ENCODE assay signal across 8 cellular contexts in genomic region chr19:55115446-55116065, GRCh38. TPM values are rescaled to one million over a fixed set of nuclear protein-coding genes. Genes with fewer than 3 reads are reported as not detected.
A peak's percentile ranks its signal among the peaks of the same experiment; 100 is the strongest.
DNase-seq lines count a peak whose midpoint lies in the region; ATAC-seq and TF ChIP-seq lines count a peak whose summit lies in the region.

No MANE protein-coding gene starts in this region.

- H3K4me3 ChIP-seq in GM23338 (peak overlapping the region; percentile 91), fibroblast of pulmonary artery (replicated peaks; ENCODE audit: low read depth, low read length) (peak overlapping the region; percentile 93), skeletal muscle satellite cell (ENCODE audit: low read length) (peak overlapping the region; percentile 83)

- no peaks in the 10 kb centered on the region for H3K9me2 ChIP-seq in GM23338 (ENCODE audit: insufficient read depth)

- H3K4me3 Mint-ChIP-seq in GM23338: peak overlapping the region; percentile 89
- H3K4me3 Mint-ChIP-seq in T-helper 2 cell treated with Interferon-gamma antibody and Interleukin-4, amounts not matched to agents 5 μg/mL and 100 μg/mL, for 36 hours: peak overlapping the region; percentile 97

- H3K27ac ChIP-seq in GM23338 (ENCODE audit: low read depth): no peak overlapping the region

- TF ChIP-seq CTCF in GM23338 (conservative IDR thresholded peaks at IDR 0.05; ENCODE audit: low read depth in 2 of 2) (no peak), fibroblast of pulmonary artery (IDR thresholded peaks at IDR 0.05; ENCODE audit: low read length, missing control alignments) (no peak)

- DNase-seq in GM23338 (ENCODE audit: low spot score) (no peak), fibroblast of pulmonary artery (ENCODE audit: low read depth) (peak; percentile 62), left lobe of liver (ENCODE audit: low spot score) (no peak), SIG-M5 (lab: John Stamatoyannopoulos, UW) (no peak)
- DNase-seq in T-helper 2 cell treated with Interferon-gamma antibody and Interleukin-4, amounts not matched to agents 5 μg/mL and 100 μg/mL, for 36 hours (ENCODE audit: low spot score): no peak

- no peak overlapping the region for H3K27ac Mint-ChIP-seq in GM23338
- peak overlapping the region; percentile 97 for H3K27ac Mint-ChIP-seq in T-helper 2 cell treated with Interferon-gamma antibody and Interleukin-4, amounts not matched to agents 5 μg/mL and 100 μg/mL, for 36 hours

- H2AFZ ChIP-seq in GM23338: no peak overlapping the region

- no peaks in the 10 kb centered on the region for H3K36me3 ChIP-seq in GM23338 (ENCODE audit: insufficient read depth)
- H3K36me3 ChIP-seq in skeletal muscle satellite cell (ENCODE audit: insufficient read depth, low read length): peaks cover 13% of the 10 kb centered on the region

- H3K27me3 Mint-ChIP-seq in GM23338 (ENCODE audit: insufficient read depth, low read depth, poor library complexity): peaks cover 9% of the 10 kb centered on the region
- peaks cover 4% of the 10 kb centered on the region for H3K27me3 Mint-ChIP-seq in T-helper 2 cell treated with Interferon-gamma antibody and Interleukin-4, amounts not matched to agents 5 μg/mL and 100 μg/mL, for 36 hours (ENCODE audit: low read depth)

- H3K4me1 ChIP-seq in GM23338 (ENCODE audit: insufficient read depth) (peaks cover 29% of the 10 kb centered on the region), skeletal muscle satellite cell (ENCODE audit: control insufficient read depth, insufficient read depth, low read length) (peaks cover 27% of the 10 kb centered on the region)

- H3K4me1 Mint-ChIP-seq in GM23338: peaks cover 28% of the 10 kb centered on the region
- peaks cover 33% of the 10 kb centered on the region for H3K4me1 Mint-ChIP-seq in T-helper 2 cell treated with Interferon-gamma antibody and Interleukin-4, amounts not matched to agents 5 μg/mL and 100 μg/mL, for 36 hours (ENCODE audit: low read depth)

- H3K4me2 ChIP-seq in GM23338 (peak overlapping the region; percentile 99), skeletal muscle satellite cell (ENCODE audit: low read length) (peak overlapping the region; percentile 92)

- peak overlapping the region; percentile 91 for H3K9ac ChIP-seq in skeletal muscle satellite cell (ENCODE audit: low read depth, low read length)

- no peaks in the 10 kb centered on the region for H3K27me3 ChIP-seq in GM23338 (ENCODE audit: insufficient read depth)
- no peaks in the 10 kb centered on the region for H3K27me3 ChIP-seq in skeletal muscle satellite cell (ENCODE audit: control insufficient read depth, insufficient read depth, low read length)

- ATAC-seq in GM23338 (no peak), HG02642 (IDR thresholded peaks at IDR 0.05; ENCODE audit: poor library complexity, unreplicated experiment) (no peak), left lobe of liver (no peak), HG02973 (IDR thresholded peaks at IDR 0.05; ENCODE audit: unreplicated experiment) (no peak)

- H3K79me2 ChIP-seq in GM23338 (replicated peaks; ENCODE audit: insufficient read depth): peaks cover 42% of the 10 kb centered on the region

- H3K9me3 ChIP-seq in skeletal muscle satellite cell (replicated peaks; ENCODE audit: low read length): no peaks in the 10 kb centered on the region

- H4K20me1 ChIP-seq in GM23338 (replicated peaks; ENCODE audit: insufficient read depth): peaks cover 29% of the 10 kb centered on the region

- peaks cover 5% of the 10 kb centered on the region; the same call in 1 of the 2 replicates for H3F3A ChIP-seq in GM23338 (replicated peaks; ENCODE audit: low read depth)

- H3K36me3 Mint-ChIP-seq in GM23338 (ENCODE audit: low read depth): no peaks in the 10 kb centered on the region; the same call in 2 of the 3 replicates
- peaks cover 15% of the 10 kb centered on the region for H3K36me3 Mint-ChIP-seq in T-helper 2 cell treated with Interferon-gamma antibody and Interleukin-4, amounts not matched to agents 5 μg/mL and 100 μg/mL, for 36 hours (ENCODE audit: low read depth)

- no peaks in the 10 kb centered on the region; the same call in 2 of the 3 replicates for H3K9me3 Mint-ChIP-seq in GM23338
- H3K9me3 Mint-ChIP-seq in T-helper 2 cell treated with Interferon-gamma antibody and Interleukin-4, amounts not matched to agents 5 μg/mL and 100 μg/mL, for 36 hours: no peaks in the 10 kb centered on the region

TF ChIP-seq in GM23338, 12 proteins besides CTCF, POLR2A, EP300 and RAD21 (continues in another document):
- no peak for TF ChIP-seq EZH2phosphoT487 (IDR thresholded peaks at IDR 0.05; ENCODE audit: unreplicated experiment)
- no peak for TF ChIP-seq JUNB (IDR thresholded peaks at IDR 0.05; ENCODE audit: unreplicated experiment)
- TF ChIP-seq CREB1 (CRISPR knock-in tag; IDR thresholded peaks at IDR 0.05; ENCODE audit: low read depth): no peak
- no peak for TF ChIP-seq REST (IDR thresholded peaks at IDR 0.05; ENCODE audit: unreplicated experiment)
- no peak for TF ChIP-seq EZH2 (IDR thresholded peaks at IDR 0.05; ENCODE audit: low read depth, unreplicated experiment)
- TF ChIP-seq ETS1 (IDR thresholded peaks at IDR 0.05): no peak

RNA-seq across cellular contexts. Expression of gene PPP1R12C, which starts 1.9 kb away (rescaled TPM):
- total RNA-seq in GM23338 (2014; rRNA removed; shearing (Covaris generic)): 57.4 and 83.9 TPM in 2 replicates
- polyA plus RNA-seq in GM23338 (2016; fragmentation: Nextera tagmentation; extraction: Ambion mirVana): 33.2 and 33.3 TPM in 2 replicates
- 42.4 and 51.5 TPM in 2 replicates for total RNA-seq in skeletal muscle satellite cell (2012; rRNA removed)
- 46.5 TPM for total RNA-seq in left lobe of liver

RNA-seq across cellular contexts. Expression of gene TNNT1, which starts 33.5 kb away (rescaled TPM):
- 51.4 and 59.3 TPM in 2 replicates for total RNA-seq in GM23338 (2014; rRNA removed; shearing (Covaris generic))
- polyA plus RNA-seq in GM23338 (2016; fragmentation: Nextera tagmentation; extraction: Ambion mirVana): 139 and 150 TPM in 2 replicates
- total RNA-seq in skeletal muscle satellite cell (2012; rRNA removed): 2.0 and 17.3 TPM in 2 replicates
- total RNA-seq in left lobe of liver: 0.18 TPM

RNA-seq across cellular contexts. Expression of gene EPS8L1, which starts 39.9 kb away (rescaled TPM):
- total RNA-seq in GM23338 (2014; rRNA removed; shearing (Covaris generic)): 40.6 and 47.5 TPM in 2 replicates
- polyA plus RNA-seq in GM23338 (2016; fragmentation: Nextera tagmentation; extraction: Ambion mirVana): 51.2 and 61.3 TPM in 2 replicates
- total RNA-seq in skeletal muscle satellite cell (2012; rRNA removed): 1.5 and 1.7 TPM in 2 replicates
- total RNA-seq in left lobe of liver: 0.53 TPM

RNA-seq across cellular contexts. Expression of gene TNNI3, which starts 42.0 kb away (rescaled TPM):
- total RNA-seq in GM23338 (2014; rRNA removed; shearing (Covaris generic)): 21.5 and 27.9 TPM in 2 replicates
- polyA plus RNA-seq in GM23338 (2016; fragmentation: Nextera tagmentation; extraction: Ambion mirVana): 150 and 153 TPM in 2 replicates
- not detected in 2 replicates for total RNA-seq in skeletal muscle satellite cell (2012; rRNA removed)
- total RNA-seq in left lobe of liver: not detected

RNA-seq across cellular contexts. Expression of gene DNAAF3, which starts 50.9 kb away (rescaled TPM):
- total RNA-seq in GM23338 (2014; rRNA removed; shearing (Covaris generic)): 5.6 and 8.5 TPM in 2 replicates
- 8.8 and 9.0 TPM in 2 replicates for polyA plus RNA-seq in GM23338 (2016; fragmentation: Nextera tagmentation; extraction: Ambion mirVana)
- 0.66 and 0.76 TPM in 2 replicates for total RNA-seq in skeletal muscle satellite cell (2012; rRNA removed)
- total RNA-seq in left lobe of liver: 0.63 TPM

Comparison
In these comparisons a context has a peak if more than half of its experiments do, and no peak if none do; other contexts are left out.
1. RNA of gene TNNT1, which starts 33.5 kb away (total RNA-seq): 51.4 to 59.3 TPM in GM23338; 0.18 TPM in left lobe of liver (single experiment); every median in the first group is over 10 times any median in the second.
2. RNA of gene EPS8L1, which starts 39.9 kb away (total RNA-seq): 40.6 to 47.5 TPM in GM23338; 0.53 TPM in left lobe of liver (single experiment); every median in the first group is over 10 times any median in the second.
3. Peak in every context shown above with its lines, with median percentiles within 50 percentile points of each other: H3K4me3 ChIP-seq.